In the genomic region with DNA sequence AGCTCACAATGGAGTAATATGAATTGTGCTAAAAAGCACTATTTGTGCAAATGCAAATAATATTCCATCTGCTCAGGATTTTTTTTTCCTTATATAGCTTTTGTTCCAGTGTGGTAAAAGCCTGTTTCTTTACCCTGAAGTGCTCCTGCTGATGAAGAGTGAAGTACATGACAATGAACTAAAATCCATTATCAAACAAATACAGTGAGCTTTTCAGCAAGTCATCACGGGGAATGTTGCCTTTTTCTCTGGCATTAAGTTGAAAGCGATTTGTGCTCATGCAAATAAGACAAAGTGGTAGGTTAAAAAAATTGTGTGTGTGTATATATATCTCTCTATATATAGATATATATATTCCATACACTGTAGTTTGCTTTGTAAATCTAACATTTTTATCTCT, we compare ENCODE assay signal across 19 cellular contexts. TPM values are rescaled to one million over a fixed set of nuclear protein-coding genes. Genes with fewer than 3 reads are reported as not detected.
"Had no signal": no experiment of that assay in that cellular context is flagged by ENCODE, and none has a peak within 500 bp of the region (broad histone marks: within the 10 kb centered on the region; RNA-seq: fewer than 3 reads in every experiment).

No MANE protein-coding gene starts in this region.

- H3K27ac ChIP-seq: dorsolateral prefrontal cortex, right lobe of liver, tibial artery had no signal

- FAIRE-seq: bronchial epithelial cell, endometrium had no signal

- H3K36me3 ChIP-seq: right lobe of liver, tibial artery had no signal

- H3K9me3 ChIP-seq: right lobe of liver, tibial artery had no signal

- H3K4me3 ChIP-seq: dorsolateral prefrontal cortex, lung, right lobe of liver, tibial artery had no signal

- ATAC-seq: activated T-cell treated with anti-CD3 and anti-CD28 coated beads, Interleukin-2, amount 50 U/mL, for 72 hours; esophagus mucosa; left colon; right lobe of liver; stimulated activated effector memory CD8-positive, alpha-beta T cell treated with anti-CD3 and anti-CD28 coated beads, Interleukin-12 subunit alpha, Interleukin-12 subunit beta, amount 100 ng/mL, for 72 hours had no signal

- DNase-seq: activated CD4-positive, alpha-beta memory T cell treated with anti-CD3 and anti-CD28 coated beads, Interleukin-2, amount 10 ng/mL, durations not matched to agents 7 days and 5 days; activated CD4-positive, CD25-positive, alpha-beta regulatory T cell treated with anti-CD3 and anti-CD28 coated beads, Interleukin-2, amount 50 U/mL, for 72 hours; activated CD8-positive, alpha-beta memory T cell treated with anti-CD3 and anti-CD28 coated beads, Interleukin-2, amount 50 U/mL, for 4 hours; activated gamma-delta T cell treated with Interleukin-2 at 50 U/mL for 16 hours; activated naive CD8-positive, alpha-beta T cell treated with anti-CD3 and anti-CD28 coated beads for 36 hours; activated T-cell treated with anti-CD3 and anti-CD28 coated beads, Interleukin-2, amount 50 U/mL, for 72 hours; anterior cingulate cortex; dorsolateral prefrontal cortex; hypothalamus; left colon; naive B cell; right lobe of liver; T-helper 2 cell; tibial artery had no signal

- H3K27me3 ChIP-seq: dorsolateral prefrontal cortex, right lobe of liver, tibial artery had no signal

- H3K4me1 ChIP-seq: right lobe of liver, tibial artery had no signal

RNA-seq across cellular contexts. Expression of gene CCDC39, which starts 28.6 kb away (rescaled TPM):
- total RNA-seq: activated CD4-positive, alpha-beta memory T cell treated with anti-CD3 and anti-CD28 coated beads, Interleukin-2, amount 10 ng/mL, durations not matched to agents 7 days and 5 days; activated naive CD8-positive, alpha-beta T cell treated with anti-CD3 and anti-CD28 coated beads for 36 hours; activated T-cell treated with anti-CD3 and anti-CD28 coated beads, Interleukin-2, amount 50 U/mL, for 72 hours; bronchial epithelial cell; esophagus mucosa; left colon; right lobe of liver had no signal
